Comparison of ENCODE assay signal across 1 cellular context in genomic region chr1:15038232-15039016, GRCh38.
A peak's percentile ranks its signal among the peaks of the same experiment; 100 is the strongest.
TF ChIP-seq lines count a peak whose summit lies in the region.

No MANE protein-coding gene starts in this region.

TF ChIP-seq in K562, 482 proteins besides CTCF, POLR2A, EP300 and RAD21 (continued from another document and continues in another):
- TF ChIP-seq POLR2AphosphoS2 (IDR thresholded peaks at IDR 0.05; ENCODE audit: low read length) (no peak), XRCC4 (IDR thresholded peaks at IDR 0.05; ENCODE audit: extremely low read depth, insufficient read depth, insufficient read length) (no peak), REST (CRISPR knock-in tag; IDR thresholded peaks at IDR 0.05; ENCODE audit: low read depth) (no peak), ARHGAP35 (IDR thresholded peaks at IDR 0.05; ENCODE audit: partially characterized antibody) (no peak), CHCHD3 (CRISPR knock-in tag; IDR thresholded peaks at IDR 0.05) (no peak), PTBP1 (IDR thresholded peaks at IDR 0.05; ENCODE audit: low read depth, low read length) (no peak), ZNF318 (IDR thresholded peaks at IDR 0.05; ENCODE audit: borderline replicate concordance in 1 of 2, low read depth in 1 of 2) (no peak), ZKSCAN3 (CRISPR knock-in tag; IDR thresholded peaks at IDR 0.05) (no peak), YY1 (IDR thresholded peaks at IDR 0.05; ENCODE audit: borderline replicate concordance in 1 of 3, control insufficient read depth in 1 of 3, extremely low read depth in 1 of 3, insufficient read depth in 3 of 3, insufficient read length in 1 of 3, insufficient replicate concordance in 2 of 3, low read depth in 1 of 3, low read length in 2 of 3) (peak in 1 of 3 experiments; percentile 68), ZNF174 (CRISPR knock-in tag; IDR thresholded peaks at IDR 0.05) (no peak), ZNF707 (CRISPR knock-in tag; conservative IDR thresholded peaks at IDR 0.05) (no peak), NR2C1 (IDR thresholded peaks at IDR 0.05) (no peak), NR2C1 (tag; IDR thresholded peaks at IDR 0.05) (no peak), ZNF655 (CRISPR knock-in tag; IDR thresholded peaks at IDR 0.05) (no peak), NBN (IDR thresholded peaks at IDR 0.05; ENCODE audit: low read depth) (0 out of 2 replicates have a peak, but pooled peaks have one; percentile 45), ZNF79 (CRISPR knock-in tag; IDR thresholded peaks at IDR 0.05; ENCODE audit: low read depth) (no peak), ETV5 (CRISPR knock-in tag; IDR thresholded peaks at IDR 0.05; ENCODE audit: low read depth) (no peak), CBX2 (IDR thresholded peaks at IDR 0.05; ENCODE audit: insufficient read depth, low read length, poor library complexity, severe bottlenecking) (no peak), PYGO2 (tag; IDR thresholded peaks at IDR 0.05) (no peak), PPARD (CRISPR knock-in tag; IDR thresholded peaks at IDR 0.05) (no peak), ZNF311 (CRISPR knock-in tag; IDR thresholded peaks at IDR 0.05) (no peak), STAG1 (CRISPR knock-in tag; IDR thresholded peaks at IDR 0.05; ENCODE audit: borderline replicate concordance) (no peak), RAD51 (IDR thresholded peaks at IDR 0.05; ENCODE audit: borderline replicate concordance, low read depth) (0 out of 2 replicates have a peak, but pooled peaks have one; percentile 18), KLF6 (CRISPR knock-in tag; IDR thresholded peaks at IDR 0.05; ENCODE audit: borderline replicate concordance) (no peak), GATA2 (CRISPR knock-in tag; IDR thresholded peaks at IDR 0.05) (no peak), DNMT1 (IDR thresholded peaks at IDR 0.05) (no peak), HEY1 (CRISPR knock-in tag; IDR thresholded peaks at IDR 0.05; ENCODE audit: borderline replicate concordance) (no peak), ZKSCAN1 (IDR thresholded peaks at IDR 0.05; ENCODE audit: low read depth, low read length) (no peak), MYBL2 (IDR thresholded peaks at IDR 0.05; ENCODE audit: low read depth) (no peak), MYBL2 (CRISPR knock-in tag; IDR thresholded peaks at IDR 0.05; ENCODE audit: borderline replicate concordance) (no peak), NCOA1 (IDR thresholded peaks at IDR 0.05; ENCODE audit: low read depth) (no peak), ZNF23 (CRISPR knock-in tag; IDR thresholded peaks at IDR 0.05) (no peak), GABPB1 (CRISPR knock-in tag; IDR thresholded peaks at IDR 0.05) (no peak), SAP30 (IDR thresholded peaks at IDR 0.05; ENCODE audit: borderline replicate concordance, insufficient read depth, low read depth, low read length, poor library complexity, severe bottlenecking) (no peak), ASH1L (IDR thresholded peaks at IDR 0.05; ENCODE audit: borderline replicate concordance, low read depth, partially characterized antibody) (no peak), SIN3A (IDR thresholded peaks at IDR 0.05; ENCODE audit: borderline replicate concordance in 2 of 2, control insufficient read depth in 1 of 2, low read depth in 2 of 2, low read length in 2 of 2) (no peak), MIER1 (IDR thresholded peaks at IDR 0.05; ENCODE audit: low read depth) (no peak), ZNF184 (CRISPR knock-in tag; IDR thresholded peaks at IDR 0.05) (no peak), NRF1 (conservative IDR thresholded peaks at IDR 0.05 in 1 of 2, IDR thresholded peaks at IDR 0.05 in 1 of 2) (no peak), TAF15 (IDR thresholded peaks at IDR 0.05; ENCODE audit: low read depth, low read length) (no peak), NCOA6 (IDR thresholded peaks at IDR 0.05) (no peak)
- TF ChIP-seq, protein P1, sequence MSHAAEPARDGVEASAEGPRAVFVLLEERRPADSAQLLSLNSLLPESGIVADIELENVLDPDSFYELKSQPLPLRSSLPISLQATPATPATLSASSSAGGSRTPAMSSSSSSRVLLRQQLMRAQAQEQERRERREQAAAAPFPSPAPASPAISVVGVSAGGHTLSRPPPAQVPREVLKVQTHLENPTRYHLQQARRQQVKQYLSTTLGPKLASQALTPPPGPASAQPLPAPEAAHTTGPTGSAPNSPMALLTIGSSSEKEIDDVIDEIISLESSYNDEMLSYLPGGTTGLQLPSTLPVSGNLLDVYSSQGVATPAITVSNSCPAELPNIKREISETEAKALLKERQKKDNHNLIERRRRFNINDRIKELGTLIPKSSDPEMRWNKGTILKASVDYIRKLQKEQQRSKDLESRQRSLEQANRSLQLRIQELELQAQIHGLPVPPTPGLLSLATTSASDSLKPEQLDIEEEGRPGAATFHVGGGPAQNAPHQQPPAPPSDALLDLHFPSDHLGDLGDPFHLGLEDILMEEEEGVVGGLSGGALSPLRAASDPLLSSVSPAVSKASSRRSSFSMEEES (CRISPR knock-in tag; IDR thresholded peaks at IDR 0.05): no peak
- TF ChIP-seq, protein P2, sequence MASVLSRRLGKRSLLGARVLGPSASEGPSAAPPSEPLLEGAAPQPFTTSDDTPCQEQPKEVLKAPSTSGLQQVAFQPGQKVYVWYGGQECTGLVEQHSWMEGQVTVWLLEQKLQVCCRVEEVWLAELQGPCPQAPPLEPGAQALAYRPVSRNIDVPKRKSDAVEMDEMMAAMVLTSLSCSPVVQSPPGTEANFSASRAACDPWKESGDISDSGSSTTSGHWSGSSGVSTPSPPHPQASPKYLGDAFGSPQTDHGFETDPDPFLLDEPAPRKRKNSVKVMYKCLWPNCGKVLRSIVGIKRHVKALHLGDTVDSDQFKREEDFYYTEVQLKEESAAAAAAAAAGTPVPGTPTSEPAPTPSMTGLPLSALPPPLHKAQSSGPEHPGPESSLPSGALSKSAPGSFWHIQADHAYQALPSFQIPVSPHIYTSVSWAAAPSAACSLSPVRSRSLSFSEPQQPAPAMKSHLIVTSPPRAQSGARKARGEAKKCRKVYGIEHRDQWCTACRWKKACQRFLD (CRISPR knock-in tag; IDR thresholded peaks at IDR 0.05): no peak
- TF ChIP-seq, protein P3, sequence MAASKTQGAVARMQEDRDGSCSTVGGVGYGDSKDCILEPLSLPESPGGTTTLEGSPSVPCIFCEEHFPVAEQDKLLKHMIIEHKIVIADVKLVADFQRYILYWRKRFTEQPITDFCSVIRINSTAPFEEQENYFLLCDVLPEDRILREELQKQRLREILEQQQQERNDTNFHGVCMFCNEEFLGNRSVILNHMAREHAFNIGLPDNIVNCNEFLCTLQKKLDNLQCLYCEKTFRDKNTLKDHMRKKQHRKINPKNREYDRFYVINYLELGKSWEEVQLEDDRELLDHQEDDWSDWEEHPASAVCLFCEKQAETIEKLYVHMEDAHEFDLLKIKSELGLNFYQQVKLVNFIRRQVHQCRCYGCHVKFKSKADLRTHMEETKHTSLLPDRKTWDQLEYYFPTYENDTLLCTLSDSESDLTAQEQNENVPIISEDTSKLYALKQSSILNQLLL (CRISPR knock-in tag; IDR thresholded peaks at IDR 0.05; ENCODE audit: borderline replicate concordance): no peak
- TF ChIP-seq, protein P4, sequence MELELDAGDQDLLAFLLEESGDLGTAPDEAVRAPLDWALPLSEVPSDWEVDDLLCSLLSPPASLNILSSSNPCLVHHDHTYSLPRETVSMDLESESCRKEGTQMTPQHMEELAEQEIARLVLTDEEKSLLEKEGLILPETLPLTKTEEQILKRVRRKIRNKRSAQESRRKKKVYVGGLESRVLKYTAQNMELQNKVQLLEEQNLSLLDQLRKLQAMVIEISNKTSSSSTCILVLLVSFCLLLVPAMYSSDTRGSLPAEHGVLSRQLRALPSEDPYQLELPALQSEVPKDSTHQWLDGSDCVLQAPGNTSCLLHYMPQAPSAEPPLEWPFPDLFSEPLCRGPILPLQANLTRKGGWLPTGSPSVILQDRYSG (tag; conservative IDR thresholded peaks at IDR 0.05; ENCODE audit: low read depth): no peak
- TF ChIP-seq, protein P5, sequence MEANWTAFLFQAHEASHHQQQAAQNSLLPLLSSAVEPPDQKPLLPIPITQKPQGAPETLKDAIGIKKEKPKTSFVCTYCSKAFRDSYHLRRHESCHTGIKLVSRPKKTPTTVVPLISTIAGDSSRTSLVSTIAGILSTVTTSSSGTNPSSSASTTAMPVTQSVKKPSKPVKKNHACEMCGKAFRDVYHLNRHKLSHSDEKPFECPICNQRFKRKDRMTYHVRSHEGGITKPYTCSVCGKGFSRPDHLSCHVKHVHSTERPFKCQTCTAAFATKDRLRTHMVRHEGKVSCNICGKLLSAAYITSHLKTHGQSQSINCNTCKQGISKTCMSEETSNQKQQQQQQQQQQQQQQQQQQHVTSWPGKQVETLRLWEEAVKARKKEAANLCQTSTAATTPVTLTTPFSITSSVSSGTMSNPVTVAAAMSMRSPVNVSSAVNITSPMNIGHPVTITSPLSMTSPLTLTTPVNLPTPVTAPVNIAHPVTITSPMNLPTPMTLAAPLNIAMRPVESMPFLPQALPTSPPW (CRISPR knock-in tag; IDR thresholded peaks at IDR 0.05): no peak
